ENCODE assay signal across 8 cellular contexts in the genomic region with DNA sequence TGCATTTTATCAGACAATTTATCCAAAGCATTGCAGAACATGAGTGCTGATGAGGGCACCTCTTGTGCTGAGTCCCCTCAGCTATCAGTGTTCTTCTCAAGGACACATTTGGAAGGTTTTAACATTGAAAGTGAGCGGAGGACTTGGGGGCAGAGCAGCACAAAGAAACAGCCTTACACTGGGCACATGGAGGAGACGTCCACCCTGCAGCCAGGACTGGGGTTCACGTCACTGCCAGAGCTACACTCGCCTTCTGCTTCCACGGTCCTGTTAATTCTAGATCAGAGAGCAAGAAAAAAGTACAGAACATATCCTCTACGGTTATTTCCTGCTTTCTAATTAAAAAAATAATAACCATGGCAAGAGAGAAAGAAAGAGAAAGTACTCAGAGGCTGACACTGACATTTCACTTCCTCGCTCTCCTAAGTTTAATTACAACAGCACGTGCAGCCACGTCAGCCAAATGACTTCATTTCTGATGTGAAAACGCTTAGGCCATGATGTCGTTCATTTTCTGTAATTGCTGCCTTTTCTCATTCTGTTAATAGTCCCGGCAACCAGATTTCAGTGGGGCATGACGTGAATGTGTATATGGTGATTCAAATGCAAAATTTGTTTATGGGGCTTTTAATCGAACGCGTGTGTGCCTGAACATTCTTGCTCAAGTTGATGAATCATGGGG. TPM values are rescaled to one million over a fixed set of nuclear protein-coding genes. Genes with fewer than 3 reads are reported as not detected.
A peak's percentile ranks its signal among the peaks of the same experiment; 100 is the strongest.
DNase-seq lines count a peak whose midpoint lies in the region; ATAC-seq and TF ChIP-seq lines count a peak whose summit lies in the region.

No MANE protein-coding gene starts in this region.

- no peaks in the 10 kb centered on the region for H3K36me3 Mint-ChIP-seq in CD14-positive monocyte

- peaks cover 15% of the 10 kb centered on the region for H3K4me1 Mint-ChIP-seq in CD14-positive monocyte

- no peak for TF ChIP-seq CTCF in CD14-positive monocyte (IDR thresholded peaks at IDR 0.05)
- TF ChIP-seq CTCF in WI38 (IDR thresholded peaks at IDR 0.05; ENCODE audit: low read depth, low read length) = no peak

- no peak for ATAC-seq in HG02623 (IDR thresholded peaks at IDR 0.05; ENCODE audit: unreplicated experiment)

- peaks cover 5 to 9% (median 5%) of the 10 kb centered on the region in 3 donors for H3K27me3 Mint-ChIP-seq in CD14-positive monocyte (ENCODE audit: low read depth in 3 of 3)

- no peaks in the 10 kb centered on the region for H3K9me3 ChIP-seq in HAP-1

- H3K27me3 ChIP-seq in HAP-1 (ENCODE audit: low read depth) = no peaks in the 10 kb centered on the region; the same call in 1 of the 2 replicates

- H3K4me1 ChIP-seq in HAP-1 = peaks cover 9% of the 10 kb centered on the region

- H3K36me3 ChIP-seq in HAP-1 (replicated peaks) = no peaks in the 10 kb centered on the region

- in situ Hi-C loops in HAP-1 (cut with MboI; ENCODE audit: low sequenced_read_pairs) = no loop called here

- no peaks in the 10 kb centered on the region for H3K9me3 Mint-ChIP-seq in CD14-positive monocyte

- DNase-seq in CD14-positive monocyte (ENCODE audit: low spot score) (peak; percentile 85), HAP-1 (ENCODE audit: low spot score in 2 of 2) (peak; percentile 56 to 75), fibroblast of peridontal ligament (ENCODE audit: extremely low read depth) (peak; percentile 97), NCI-H1105 (lab: John Stamatoyannopoulos, UW) (no peak), NCI-H187 treated with DMSO at 0.1 percent for 48 hours (lab: John Stamatoyannopoulos, UW) (no peak)
- peak; percentile 39 for DNase-seq in stimulated activated CD8-positive, alpha-beta memory T cell treated with anti-CD3 and anti-CD28 coated beads, Interleukin-4, amount 100 ng/mL, for 48 hours

- peak overlapping the region; percentile 87 to 94 (median 91) for H3K27ac Mint-ChIP-seq in CD14-positive monocyte

- intact Hi-C loops in CD14-positive monocyte (cut with micrococcal nuclease) = no loop called here

- no peak overlapping the region for H3K4me3 ChIP-seq in HAP-1
- H3K4me3 ChIP-seq in WI38 (ENCODE audit: low read depth, low read length) = peak overlapping the region; percentile 30

- H3K4me3 Mint-ChIP-seq in CD14-positive monocyte = peak overlapping the region; percentile 80 to 90

RNA-seq across cellular contexts. Expression of a gene that starts 5.1 kb away (rescaled TPM):
- not detected for polyA plus RNA-seq in CD14-positive monocyte

RNA-seq across cellular contexts. Expression of a gene that starts 40.6 kb away (rescaled TPM):
- polyA plus RNA-seq in CD14-positive monocyte = 100 to 1,000 TPM; 108 to 131 TPM

Comparison
In these comparisons a context has a peak if more than half of its experiments do, and no peak if none do; other contexts are left out.
1. DNase-seq: peak in CD14-positive monocyte (single experiment), HAP-1 (2 of 2), fibroblast of peridontal ligament (single experiment) and stimulated activated CD8-positive, alpha-beta memory T cell treated with anti-CD3 and anti-CD28 coated beads, Interleukin-4, amount 100 ng/mL, for 48 hours (single experiment); none in NCI-H1105 (single experiment) and NCI-H187 treated with DMSO at 0.1 percent for 48 hours (single experiment).